In the genomic region with DNA sequence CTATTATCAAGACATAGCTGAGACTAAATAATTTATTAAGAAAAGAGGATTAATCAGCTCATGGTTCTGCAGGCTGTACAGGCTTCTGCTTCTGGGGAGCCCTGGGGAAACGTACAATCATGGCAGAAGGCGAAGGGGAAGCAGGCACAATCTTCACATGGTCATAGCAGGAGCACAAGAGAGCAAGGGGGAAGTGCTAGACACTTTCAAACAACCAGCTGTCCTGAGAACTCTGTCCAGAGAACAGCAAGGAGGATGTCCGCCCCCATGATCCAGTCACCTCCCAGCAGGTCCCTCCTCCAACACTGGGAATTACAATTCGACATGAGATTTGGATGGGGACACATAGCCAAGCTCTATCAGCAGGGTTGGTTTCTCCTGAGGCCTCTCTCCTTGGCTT, we compare ENCODE assay signal across 23 cellular contexts. TPM values are rescaled to one million over a fixed set of nuclear protein-coding genes. Genes with fewer than 3 reads are reported as not detected.
DNase-seq lines count a peak whose midpoint lies in the region; ATAC-seq and TF ChIP-seq lines count a peak whose summit lies in the region.
"Had no signal": no experiment of that assay in that cellular context is flagged by ENCODE, and none has a peak within 500 bp of the region (broad histone marks: within the 10 kb centered on the region; RNA-seq: fewer than 3 reads in every experiment).

No MANE protein-coding gene starts in this region.

- H3K36me3 ChIP-seq in endodermal cell (ENCODE audit: control insufficient read depth, insufficient read depth, low read length): no peaks in the 10 kb centered on the region
- H3K36me3 ChIP-seq in upper lobe of right lung: no peaks in the 10 kb centered on the region
- H3K36me3 ChIP-seq in suprapubic skin: no peaks in the 10 kb centered on the region

- no peak overlapping the region for H4K5ac ChIP-seq in H9 (ENCODE audit: insufficient read length, low read depth, low read length)

- no peak overlapping the region for H2AFZ ChIP-seq in H9 (ENCODE audit: low read length)

- H3K9ac ChIP-seq in endodermal cell (ENCODE audit: extremely low read depth, low read length, poor library complexity, severe bottlenecking): no peak overlapping the region
- no peak overlapping the region for H3K9ac ChIP-seq in H9 (ENCODE audit: extremely low read depth, insufficient read length, low read length)
- H3K9ac ChIP-seq: KMS-11, SK-N-SH had no signal

- H3K27me3 Mint-ChIP-seq in endodermal cell (ENCODE audit: insufficient read depth) (no peaks in the 10 kb centered on the region), neural crest cell (ENCODE audit: low read depth) (peaks cover 4% of the 10 kb centered on the region), H9 (ENCODE audit: low read depth) (no peaks in the 10 kb centered on the region)

- H3K4me3 ChIP-seq in endodermal cell (ENCODE audit: low read length): no peak overlapping the region
- no peak overlapping the region for H3K4me3 ChIP-seq in upper lobe of right lung
- no peak overlapping the region for H3K4me3 ChIP-seq in suprapubic skin

- H3K4me2 ChIP-seq in H9 (ENCODE audit: insufficient read depth, insufficient read length, low read length): no peak overlapping the region
- H3K4me2 ChIP-seq: KMS-11, SK-N-SH had no signal

- no peaks in the 10 kb centered on the region for H3K23me2 ChIP-seq in H9 (ENCODE audit: insufficient read length, low read depth, low read length, poor library complexity, severe bottlenecking)

- no peaks in the 10 kb centered on the region for H3K4me1 Mint-ChIP-seq in endodermal cell
- H3K4me1 Mint-ChIP-seq in neural crest cell: peaks cover 6% of the 10 kb centered on the region
- peaks cover 3 to 5% of the 10 kb centered on the region in 2 experiments; a peak in 1 of 4 replicates for H3K4me1 Mint-ChIP-seq in H9

- H2BK5ac ChIP-seq in H9 (ENCODE audit: insufficient read length, low read length): no peak overlapping the region

- no peak for TF ChIP-seq EP300 in suprapubic skin (IDR thresholded peaks at IDR 0.05)

- no peak overlapping the region for H2BK12ac ChIP-seq in H9 (ENCODE audit: insufficient read length, low read depth, low read length)

- no peak overlapping the region for H4K8ac ChIP-seq in H9 (replicated peaks; ENCODE audit: insufficient read length, low read depth, low read length)

- peak; percentile 36 for ATAC-seq in Right ventricle myocardium superior (ENCODE audit: poor library complexity)
- ATAC-seq in upper lobe of right lung: peak; percentile 75

- TF ChIP-seq CTCF in endodermal cell (conservative IDR thresholded peaks at IDR 0.05) (no peak), neural crest cell (conservative IDR thresholded peaks at IDR 0.05) (no peak), upper lobe of right lung (IDR thresholded peaks at IDR 0.05) (no peak), suprapubic skin (IDR thresholded peaks at IDR 0.05) (no peak), H9 (conservative IDR thresholded peaks at IDR 0.05) (no peak)

- WGBS in endodermal cell (ENCODE audit: insufficient coverage in 1 of 2, insufficient read length in 1 of 2), 2 experiments: 77 to 93% methylated on average over 2 to 4 of the region's 4 CpGs
- 78% methylated on average over 4 of the region's 4 CpGs for whole genome bisulfite sequencing in suprapubic skin
- no CpG with 5 or more reads among the region's 4 CpGs for WGBS in H9 (ENCODE audit: extremely low coverage, insufficient read length, low lambda C conversion rate)

- H3K27me3 ChIP-seq in endodermal cell (ENCODE audit: control insufficient read depth, insufficient read depth, low read length, poor library complexity, severe bottlenecking) (no peaks in the 10 kb centered on the region), upper lobe of right lung (no peaks in the 10 kb centered on the region), suprapubic skin (no peaks in the 10 kb centered on the region), H9 (ENCODE audit: insufficient read depth, low read length) (no peaks in the 10 kb centered on the region)

- no peak for TF ChIP-seq POLR2A in suprapubic skin (IDR thresholded peaks at IDR 0.05)

- H3K9me3 Mint-ChIP-seq in endodermal cell (peaks cover 6% of the 10 kb centered on the region), neural crest cell (no peaks in the 10 kb centered on the region), H9 (peaks cover 0 to 7% of the 10 kb centered on the region in 2 experiments; a peak in 3 of 5 replicates)
- H3K9me3 Mint-ChIP-seq: HFFc6 had no signal

- no peaks in the 10 kb centered on the region for H3K79me1 ChIP-seq in H9 (ENCODE audit: insufficient read depth, low read depth, low read length, poor library complexity, severe bottlenecking)

- DNase-seq in Right ventricle myocardium superior: no peak
- DNase-seq in cardiac septum (ENCODE audit: low spot score): no peak
- DNase-seq in endodermal cell: peak; percentile 35
- no peak for DNase-seq in neural crest cell (ENCODE audit: low read depth, low spot score)
- DNase-seq in upper lobe of right lung: no peak
- no peak for DNase-seq in suprapubic skin (ENCODE audit: low spot score in 2 of 2)
- DNase-seq in H9: no peak
- DNase-seq in activated CD8-positive, alpha-beta memory T cell treated with anti-CD3 and anti-CD28 coated beads, Interleukin-2, amount 50 U/mL, for 48 hours: no peak
- DNase-seq: 8988T, AML-193, HFFc6, NCI-H1105 treated with DMSO at 0.1 percent for 48 hours, NCI-H2029 treated with DMSO at 0.1 percent for 48 hours, NCI-H2171, NCI-H446, NCI-H526, OCI-M1, SIG-M5, SK-N-SH had no signal

- no peak overlapping the region for H3K18ac ChIP-seq in H9 (ENCODE audit: insufficient read length, low read depth, low read length)

- no peak overlapping the region for H3K27ac Mint-ChIP-seq in endodermal cell
- H3K27ac Mint-ChIP-seq in neural crest cell (ENCODE audit: unreplicated experiment): peak overlapping the region; percentile 35
- no peak overlapping the region for H3K27ac Mint-ChIP-seq in H9
- H3K27ac Mint-ChIP-seq: HFFc6 had no signal

- H3K36me3 Mint-ChIP-seq in endodermal cell (ENCODE audit: low read depth): no peaks in the 10 kb centered on the region
- no peaks in the 10 kb centered on the region for H3K36me3 Mint-ChIP-seq in neural crest cell (ENCODE audit: low read depth)
- peaks cover 2 to 8% (median 5%) of the 10 kb centered on the region in 3 experiments; a peak in 4 of 7 replicates for H3K36me3 Mint-ChIP-seq in H9 (ENCODE audit: insufficient read depth in 1 of 3, low read depth in 3 of 3)

- H3K4me3 Mint-ChIP-seq in endodermal cell: no peak overlapping the region
- no peak overlapping the region for H3K4me3 Mint-ChIP-seq in neural crest cell
- H3K4me3 Mint-ChIP-seq in H9: no peak overlapping the region
- H3K4me3 Mint-ChIP-seq: HFFc6 had no signal

- H2BK15ac ChIP-seq in H9 (ENCODE audit: low read depth, low read length): no peak overlapping the region

- H3T11ph ChIP-seq in H9 (ENCODE audit: low read length): no peak overlapping the region

- H2AK5ac ChIP-seq in H9 (ENCODE audit: insufficient read length, low read length): no peak overlapping the region

- no peaks in the 10 kb centered on the region for H3K79me2 ChIP-seq in H9 (ENCODE audit: insufficient read depth, low read length)

- no peak overlapping the region for H4K91ac ChIP-seq in H9 (ENCODE audit: insufficient read length, low read depth, low read length)

- H3K9me3 ChIP-seq in endodermal cell (ENCODE audit: control insufficient read depth, low read length): peaks cover 7% of the 10 kb centered on the region
- H3K9me3 ChIP-seq in upper lobe of right lung: no peaks in the 10 kb centered on the region
- no peaks in the 10 kb centered on the region for H3K9me3 ChIP-seq in suprapubic skin
- no peaks in the 10 kb centered on the region for H3K9me3 ChIP-seq in H9 (ENCODE audit: control insufficient read depth, low read depth, low read length)
- H3K9me3 ChIP-seq: SK-N-SH had no signal

- intact Hi-C loops in Right ventricle myocardium superior (cut with DNase I) (no loop called here), cardiac septum (cut with DNase I) (no loop called here), upper lobe of right lung (cut with DNase I) (loop anchor here (10.0 kb wide), 1 partner anchor 73 kb away; no protein-coding TSS in a partner anchor)

- no peak overlapping the region for H3K23ac ChIP-seq in H9 (ENCODE audit: insufficient read length, low read depth, low read length)

- H2BK120ac ChIP-seq in H9 (ENCODE audit: low read depth, low read length, poor library complexity, severe bottlenecking): no peak overlapping the region

- no peak overlapping the region for H3K4ac ChIP-seq in H9 (ENCODE audit: low read depth, low read length)

- no peaks in the 10 kb centered on the region for H4K20me1 ChIP-seq in H9 (ENCODE audit: control insufficient read depth, insufficient read depth, insufficient read length)

- H3K27ac ChIP-seq in endodermal cell (ENCODE audit: low read depth, low read length) (no peak overlapping the region), upper lobe of right lung (no peak overlapping the region), suprapubic skin (no peak overlapping the region), H9 (ENCODE audit: insufficient read length, low read depth, low read length) (no peak overlapping the region)
- H3K27ac ChIP-seq: C4-2B, HL-60, KMS-11 had no signal

- H3K56ac ChIP-seq in H9 (ENCODE audit: insufficient read length, low read depth, low read length): no peak overlapping the region

- no peak overlapping the region for H3K14ac ChIP-seq in H9 (ENCODE audit: insufficient read depth, low read length)

- no peak overlapping the region for H2BK20ac ChIP-seq in H9 (ENCODE audit: low read depth, low read length, poor library complexity, severe bottlenecking)

- H3K4me1 ChIP-seq in endodermal cell (ENCODE audit: control insufficient read depth, insufficient read depth, low read length): no peaks in the 10 kb centered on the region
- peaks cover 5% of the 10 kb centered on the region for H3K4me1 ChIP-seq in upper lobe of right lung
- H3K4me1 ChIP-seq in suprapubic skin: peaks cover 6% of the 10 kb centered on the region
- H3K4me1 ChIP-seq in H9 (ENCODE audit: insufficient read depth, low read length): no peaks in the 10 kb centered on the region

RNA-seq across cellular contexts. Expression of a gene that starts 10.3 kb away (rescaled TPM):
- total RNA-seq in Right ventricle myocardium superior (1.9 TPM), cardiac septum (1.8 TPM), endodermal cell (under 1 TPM in 1 of 2 donors, not detected in 1; 0.42 TPM), neural crest cell (2.5 TPM in 2 replicates), upper lobe of right lung (1.9 TPM), suprapubic skin (1 to 10 TPM in 1 of 4 donors, under 1 TPM in 3; 0.76 to 1.6 (median 0.86) TPM), H9 (2021) (0.63 and 1.1 TPM in 2 replicates)
- polyA plus RNA-seq in endodermal cell (2013, experiment 1 of 2): 2.4 TPM
- 2.3 TPM for polyA plus RNA-seq in endodermal cell (2013, experiment 2 of 2)
- total RNA-seq: HT-29 had no signal
